In the genomic region with DNA sequence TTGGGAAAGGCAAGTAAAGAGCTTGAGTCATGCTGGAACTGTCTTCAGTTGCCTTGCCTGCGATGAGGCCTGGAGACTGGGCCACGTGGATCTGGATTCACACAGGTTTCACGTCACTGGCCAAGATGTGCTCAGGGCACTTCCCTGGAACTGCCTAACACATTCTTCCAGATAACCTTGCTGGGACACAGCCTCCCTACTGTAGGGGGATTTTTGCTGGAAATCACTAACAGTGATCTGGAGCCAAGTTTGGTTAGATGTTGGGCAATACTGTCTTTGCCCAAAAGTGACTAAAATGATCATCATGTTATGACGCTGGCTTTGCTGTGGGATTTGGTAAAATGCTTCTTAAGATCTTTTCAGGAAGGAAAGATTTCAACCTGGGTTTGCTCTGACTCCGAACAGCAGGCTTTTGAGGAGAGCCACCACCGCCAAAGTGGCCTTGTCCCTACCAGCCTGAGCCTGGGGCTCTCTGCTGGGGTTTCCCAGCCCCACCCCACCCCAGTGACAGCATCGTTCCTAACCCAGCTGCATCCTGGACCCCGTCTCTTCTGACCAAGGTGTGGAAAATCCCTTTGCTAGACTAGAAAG, we compare ENCODE assay signal across 8 cellular contexts. TPM values are rescaled to one million over a fixed set of nuclear protein-coding genes. Genes with fewer than 3 reads are reported as not detected.
DNase-seq lines count a peak whose midpoint lies in the region; ATAC-seq and TF ChIP-seq lines count a peak whose summit lies in the region.

No MANE protein-coding gene starts in this region.

- H3K4me3 ChIP-seq in body of pancreas (no peak overlapping the region), right cardiac atrium (ENCODE audit: low read length) (no peak overlapping the region), suprapubic skin (no peak overlapping the region)

- intact Hi-C loops in body of pancreas (cut with DNase I) (no loop called here), right cardiac atrium (cut with DNase I) (no loop called here)

- ATAC-seq in body of pancreas (peak; percentile 43), right cardiac atrium (peak; percentile 46 to 63), GM18517 (IDR thresholded peaks at IDR 0.05; ENCODE audit: unreplicated experiment) (no peak), GM18861 (IDR thresholded peaks at IDR 0.05; ENCODE audit: unreplicated experiment) (no peak)

- H3K27me3 ChIP-seq in body of pancreas, result no peaks in the 10 kb centered on the region
- H3K27me3 ChIP-seq in right cardiac atrium (ENCODE audit: control insufficient read depth, insufficient read depth), result no peaks in the 10 kb centered on the region
- H3K27me3 ChIP-seq in suprapubic skin, result no peaks in the 10 kb centered on the region

- H3K9me3 ChIP-seq in body of pancreas (no peaks in the 10 kb centered on the region), right cardiac atrium (ENCODE audit: control insufficient read depth, low read length) (no peaks in the 10 kb centered on the region), suprapubic skin (no peaks in the 10 kb centered on the region)

- TF ChIP-seq CTCF in body of pancreas (IDR thresholded peaks at IDR 0.05) (no peak), suprapubic skin (IDR thresholded peaks at IDR 0.05) (no peak)

- 67 to 79% methylated on average over 8 of the region's 8 CpGs for WGBS in body of pancreas, 2 donors
- WGBS in right cardiac atrium, result 60% methylated on average over 8 of the region's 8 CpGs
- WGBS in suprapubic skin, result 20% methylated on average over 8 of the region's 8 CpGs

- no peak for TF ChIP-seq EP300 in suprapubic skin (IDR thresholded peaks at IDR 0.05)

- H3K27ac ChIP-seq in body of pancreas, result peak overlapping the region in 1 of 4 donors; percentile 28
- no peak overlapping the region for H3K27ac ChIP-seq in right cardiac atrium (ENCODE audit: low read length)
- H3K27ac ChIP-seq in suprapubic skin, result peak overlapping the region; percentile 71

- DNase-seq in H4 (ENCODE audit: low spot score) (peak; percentile 53), body of pancreas (peak in 1 of 4 donors; percentile 42), right cardiac atrium (peak; percentile 68 to 83 (median 82)), suprapubic skin (ENCODE audit: low spot score in 2 of 2) (peak; percentile 83 to 87), NCI-H146 treated with DMSO at 0.1 percent for 48 hours (lab: John Stamatoyannopoulos, UW; ENCODE audit: unreplicated experiment) (no peak)
- no peak for DNase-seq in stimulated activated CD4-positive, alpha-beta T cell treated with anti-CD3 and anti-CD28 coated beads, Interleukin-2, amount 100 ng/mL, for 48 hours

- H3K36me3 ChIP-seq in body of pancreas (replicated peaks in 1 of 2; ENCODE audit: insufficient read depth in 1 of 2, low read depth in 2 of 2), result no peaks in the 10 kb centered on the region
- no peaks in the 10 kb centered on the region for H3K36me3 ChIP-seq in suprapubic skin

- H3K4me1 ChIP-seq in body of pancreas, result peaks cover 4% of the 10 kb centered on the region
- peaks cover 4% of the 10 kb centered on the region for H3K4me1 ChIP-seq in right cardiac atrium (ENCODE audit: control insufficient read depth, insufficient read depth, low read length)
- H3K4me1 ChIP-seq in suprapubic skin, result peaks cover 56% of the 10 kb centered on the region

- no peak for TF ChIP-seq POLR2A in body of pancreas (IDR thresholded peaks at IDR 0.05)
- no peak for TF ChIP-seq POLR2A in suprapubic skin (IDR thresholded peaks at IDR 0.05)

RNA-seq across cellular contexts. Expression of a gene that starts 14.7 kb away (rescaled TPM):
- 0.56 and 2.6 TPM in 2 replicates for total RNA-seq in H4 (2014; rRNA removed; shearing (Covaris generic))
- total RNA-seq in body of pancreas, result 10 to 100 TPM in 1 of 2 donors, 1 to 10 TPM in 1; 8.3 to 50.1 TPM
- 100 to 1,000 TPM; 232 to 655 (median 355) TPM for total RNA-seq in right cardiac atrium
- polyA plus RNA-seq in right cardiac atrium, result 286 TPM
- 10 to 100 TPM; 15.7 to 38.1 (median 23.5) TPM for total RNA-seq in suprapubic skin

RNA-seq across cellular contexts. Expression of a gene that starts 29.1 kb away (rescaled TPM):
- total RNA-seq in H4 (2014; rRNA removed; shearing (Covaris generic)), result 56.9 and 59.0 TPM in 2 replicates
- 10 to 100 TPM; 12.5 to 17.5 TPM for total RNA-seq in body of pancreas
- 10 to 100 TPM; 28.1 to 38.8 (median 33.3) TPM for total RNA-seq in right cardiac atrium
- polyA plus RNA-seq in right cardiac atrium, result 13.6 TPM
- 10 to 100 TPM; 21.8 to 37.4 (median 30.1) TPM for total RNA-seq in suprapubic skin

RNA-seq across cellular contexts. Expression of a gene that starts 36.0 kb away (rescaled TPM):
- total RNA-seq in H4 (2014; rRNA removed; shearing (Covaris generic)), result 4.3 and 6.9 TPM in 2 replicates
- 10 to 100 TPM; 24.9 to 50.8 TPM for total RNA-seq in body of pancreas
- total RNA-seq in right cardiac atrium, result 10 to 100 TPM; 35.6 to 48.0 (median 42.3) TPM
- 25.4 TPM for polyA plus RNA-seq in right cardiac atrium
- total RNA-seq in suprapubic skin, result 10 to 100 TPM; 20.6 to 87.6 (median 38.4) TPM

RNA-seq across cellular contexts. Expression of a gene that starts 58.9 kb away (rescaled TPM):
- 742 and 897 TPM in 2 replicates for total RNA-seq in H4 (2014; rRNA removed; shearing (Covaris generic))
- total RNA-seq in body of pancreas, result 100 to 1,000 TPM; 123 to 213 TPM
- 100 to 1,000 TPM; 439 to 581 (median 506) TPM for total RNA-seq in right cardiac atrium
- polyA plus RNA-seq in right cardiac atrium, result 397 TPM
- 100 to 1,000 TPM in 2 of 4 donors, 10 to 100 TPM in 2; 70.2 to 162 (median 105) TPM for total RNA-seq in suprapubic skin

Comparison
In these comparisons a context has a peak if more than half of its experiments do, and no peak if none do; other contexts are left out.
1. DNase-seq: peak in H4 (single experiment), right cardiac atrium (3 of 3) and suprapubic skin (2 of 2); none in NCI-H146 treated with DMSO at 0.1 percent for 48 hours (single experiment) and stimulated activated CD4-positive, alpha-beta T cell treated with anti-CD3 and anti-CD28 coated beads, Interleukin-2, amount 100 ng/mL, for 48 hours (0 of 2).
2. ATAC-seq: peak in body of pancreas (single experiment) and right cardiac atrium (2 of 2); none in GM18517 (single experiment) and GM18861 (single experiment).